In genomic region chr17:39593371-39593770, GRCh38 we compare ENCODE assay signal across 10 cellular contexts. TPM values are rescaled to one million over a fixed set of nuclear protein-coding genes. Genes with fewer than 3 reads are reported as not detected.
"Had no signal": no experiment of that assay in that cellular context is flagged by ENCODE, and none has a peak within 500 bp of the region (broad histone marks: within the 10 kb centered on the region; RNA-seq: fewer than 3 reads in every experiment).

No MANE protein-coding gene starts in this region.

- ATAC-seq: GM23338, HepG2 had no signal

- FAIRE-seq: H1, H54, HepG2 had no signal

- H3K4me2 ChIP-seq: GM23338 had no signal

- H3K27ac ChIP-seq: HL-60 had no signal

- DNase-seq: H9, HCEC 1CT, KBM-7 had no signal

- H2AFZ ChIP-seq: GM23338 had no signal

- H3K4me3 ChIP-seq: GM23338 had no signal

RNA-seq across cellular contexts. Expression of gene NEUROD2, which starts 14.3 kb away (rescaled TPM):
- total RNA-seq: GM23338, H1, H9, HepG2, HT1080 had no signal
- polyA plus RNA-seq: GM23338, H1, HepG2, IgD-negative memory B cell had no signal

RNA-seq across cellular contexts. Expression of gene PPP1R1B, which starts 33.4 kb away (rescaled TPM):
- total RNA-seq: HepG2, HT1080 had no signal
- polyA plus RNA-seq: IgD-negative memory B cell had no signal
